1 cellular context compared by ENCODE assay signal in the genomic region with DNA sequence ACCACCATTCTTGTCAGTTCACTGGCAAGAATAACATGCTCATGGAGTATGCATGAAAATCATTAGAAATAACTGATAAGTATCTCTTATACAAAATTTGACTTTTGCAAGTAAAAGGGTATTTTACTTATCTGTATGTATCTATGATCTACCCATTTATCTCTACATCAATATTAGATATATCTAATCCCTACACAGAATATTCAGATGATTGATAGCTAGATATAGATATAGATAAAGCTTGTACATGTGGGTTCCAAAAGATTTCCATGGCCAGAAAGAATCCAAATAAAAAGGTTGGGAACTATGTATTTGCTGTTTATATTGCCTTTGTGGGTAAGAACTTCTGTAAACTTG.
TF ChIP-seq lines count a peak whose summit lies in the region.

No MANE protein-coding gene starts in this region.

TF ChIP-seq in IMR-90, 13 proteins besides CTCF, POLR2A, EP300 and RAD21 (continued from another document):
- TF ChIP-seq MAZ (IDR thresholded peaks at IDR 0.05; ENCODE audit: borderline replicate concordance, low read depth, low read length) = no peak
- no peak for TF ChIP-seq RCOR1 (IDR thresholded peaks at IDR 0.05; ENCODE audit: insufficient replicate concordance, low read length)
- no peak for TF ChIP-seq MAFK (IDR thresholded peaks at IDR 0.05; ENCODE audit: low read depth, low read length)
- TF ChIP-seq NFE2L2 (IDR thresholded peaks at IDR 0.05; ENCODE audit: low read depth, low read length) = no peak
- TF ChIP-seq, protein P1, sequence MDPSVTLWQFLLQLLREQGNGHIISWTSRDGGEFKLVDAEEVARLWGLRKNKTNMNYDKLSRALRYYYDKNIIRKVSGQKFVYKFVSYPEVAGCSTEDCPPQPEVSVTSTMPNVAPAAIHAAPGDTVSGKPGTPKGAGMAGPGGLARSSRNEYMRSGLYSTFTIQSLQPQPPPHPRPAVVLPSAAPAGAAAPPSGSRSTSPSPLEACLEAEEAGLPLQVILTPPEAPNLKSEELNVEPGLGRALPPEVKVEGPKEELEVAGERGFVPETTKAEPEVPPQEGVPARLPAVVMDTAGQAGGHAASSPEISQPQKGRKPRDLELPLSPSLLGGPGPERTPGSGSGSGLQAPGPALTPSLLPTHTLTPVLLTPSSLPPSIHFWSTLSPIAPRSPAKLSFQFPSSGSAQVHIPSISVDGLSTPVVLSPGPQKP (IDR thresholded peaks at IDR 0.05; ENCODE audit: borderline replicate concordance, low read depth, low read length) = no peak
- no peak for TF ChIP-seq CEBPB (IDR thresholded peaks at IDR 0.05; ENCODE audit: low read depth, low read length)
